In genomic region chr16:53369921-53370320, GRCh38 we compare ENCODE assay signal across 20 cellular contexts.
DNase-seq lines count a peak whose midpoint lies in the region; TF ChIP-seq lines count a peak whose summit lies in the region.
"Had no signal": no experiment of that assay in that cellular context is flagged by ENCODE, and none has a peak within 500 bp of the region (broad histone marks: within the 10 kb centered on the region; RNA-seq: fewer than 3 reads in every experiment).

No MANE protein-coding gene starts in this region.

- H3K27ac ChIP-seq in osteoblast (ENCODE audit: low read depth, low read length) = no peak overlapping the region
- H3K27ac ChIP-seq: gastrocnemius medialis, vagina had no signal

- DNase-seq in EL (peak; percentile 17), NCI-H460 (ENCODE audit: extremely low read depth, low read depth) (peak; percentile 6), choroid plexus epithelial cell (ENCODE audit: low read depth) (peak; percentile 75), osteoblast (ENCODE audit: insufficient read length, low spot score, missing footprints) (peak; percentile 60), immature natural killer cell (no peak), AG08396 (ENCODE audit: low spot score) (no peak), NCI-H82 treated with DMSO at 0.1 percent for 48 hours (lab: John Stamatoyannopoulos, UW; ENCODE audit: unreplicated experiment) (no peak), NCI-H2171 (lab: John Stamatoyannopoulos, UW) (no peak)
- DNase-seq: activated T-cell treated with anti-CD3 and anti-CD28 coated beads, Interleukin-2, amount 50 U/mL, for 24 hours; DMS79 treated with DMSO at 0.1 percent for 48 hours; effector memory CD4-positive, alpha-beta T cell; gastrocnemius medialis; GOT3; natural killer cell; NCI-H1105 treated with DMSO at 0.1 percent for 48 hours; NCI-H2227 treated with DMSO at 0.1 percent for 48 hours had no signal

- H3K4me3 ChIP-seq in choroid plexus epithelial cell (ENCODE audit: low read depth, low read length) = no peak overlapping the region
- H3K4me3 ChIP-seq in osteoblast (ENCODE audit: insufficient read depth, low read length) = no peak overlapping the region
- H3K4me3 ChIP-seq: gastrocnemius medialis, lung, vagina had no signal

- no peaks in the 10 kb centered on the region for H3K4me1 ChIP-seq in osteoblast (ENCODE audit: insufficient read depth, low read length)
- H3K4me1 ChIP-seq: gastrocnemius medialis had no signal

- H3K79me2 ChIP-seq in osteoblast (ENCODE audit: insufficient read depth, low read length) = no peaks in the 10 kb centered on the region

- H3K36me3 Mint-ChIP-seq in immature natural killer cell = no peaks in the 10 kb centered on the region
- H3K36me3 Mint-ChIP-seq: natural killer cell had no signal

- no peaks in the 10 kb centered on the region for H4K20me1 ChIP-seq in osteoblast (ENCODE audit: insufficient read depth, low read length)

- H2AFZ ChIP-seq in osteoblast (ENCODE audit: low read length) = no peak overlapping the region

- H3K36me3 ChIP-seq in osteoblast (ENCODE audit: insufficient read depth, low read length) = no peaks in the 10 kb centered on the region
- H3K36me3 ChIP-seq: gastrocnemius medialis, vagina had no signal

- no peak overlapping the region for H3K4me3 Mint-ChIP-seq in immature natural killer cell
- H3K4me3 Mint-ChIP-seq: activated T-cell treated with anti-CD3 and anti-CD28 coated beads, Interleukin-2, amount 50 U/mL, for 24 hours; B cell; natural killer cell had no signal

- no peak overlapping the region for H3K27ac Mint-ChIP-seq in immature natural killer cell
- H3K27ac Mint-ChIP-seq: activated naive CD4-positive, alpha-beta T cell treated with anti-CD3 and anti-CD28 coated beads, Interleukin-2, amount 50 U/mL, for 72 hours; activated T-cell treated with anti-CD3 and anti-CD28 coated beads, Interleukin-2, amount 50 U/mL, for 24 hours; B cell; natural killer cell had no signal

- peaks cover 0 to 6% of the 10 kb centered on the region in 2 donors for H3K4me1 Mint-ChIP-seq in immature natural killer cell

- no peak overlapping the region for H3K4me2 ChIP-seq in osteoblast (ENCODE audit: insufficient read depth, low read length)

- H3K27me3 Mint-ChIP-seq in immature natural killer cell (ENCODE audit: low read depth in 3 of 3) = peaks cover 3 to 6% (median 6%) of the 10 kb centered on the region in 3 donors
- H3K27me3 Mint-ChIP-seq: activated T-cell treated with anti-CD3 and anti-CD28 coated beads, Interleukin-2, amount 50 U/mL, for 24 hours had no signal

- peaks cover 38% of the 10 kb centered on the region for H3K27me3 ChIP-seq in osteoblast (ENCODE audit: insufficient read depth, low read length)
- H3K27me3 ChIP-seq: vagina had no signal

- no peaks in the 10 kb centered on the region for H3K9me3 Mint-ChIP-seq in immature natural killer cell
- H3K9me3 Mint-ChIP-seq: activated naive CD4-positive, alpha-beta T cell treated with anti-CD3 and anti-CD28 coated beads, Interleukin-2, amount 50 U/mL, for 72 hours; activated T-cell treated with anti-CD3 and anti-CD28 coated beads, Interleukin-2, amount 50 U/mL, for 24 hours; natural killer cell had no signal

- TF ChIP-seq CTCF in choroid plexus epithelial cell (conservative IDR thresholded peaks at IDR 0.05; ENCODE audit: low read depth, low read length) (no peak), osteoblast (IDR thresholded peaks at IDR 0.05; ENCODE audit: extremely low read depth, low read depth, low read length) (no peak)

- no peaks in the 10 kb centered on the region for H3K9me3 ChIP-seq in osteoblast (ENCODE audit: low read depth, low read length)
- H3K9me3 ChIP-seq: gastrocnemius medialis, vagina had no signal

Comparison
In these comparisons a context has a peak if more than half of its experiments do, and no peak if none do; other contexts are left out.
1. DNase-seq: peak in EL (single experiment), NCI-H460 (single experiment), choroid plexus epithelial cell (single experiment) and osteoblast (single experiment); none in immature natural killer cell (0 of 3), AG08396 (single experiment), NCI-H82 treated with DMSO at 0.1 percent for 48 hours (single experiment) and NCI-H2171 (single experiment).